ENCODE assay signal across 39 cellular contexts in genomic region chr1:117707371-117707770, GRCh38.
"Had no signal": no experiment of that assay in that cellular context is flagged by ENCODE, and none has a peak within 500 bp of the region (broad histone marks: within the 10 kb centered on the region; RNA-seq: fewer than 3 reads in every experiment).

No MANE protein-coding gene starts in this region.

- H3K27ac ChIP-seq: adrenal gland, ascending aorta, body of pancreas, brain microvascular endothelial cell, breast epithelium, cardiac muscle cell had no signal

- H3K9me3 ChIP-seq: adrenal gland, ascending aorta, body of pancreas had no signal

- H3K9me3 Mint-ChIP-seq: activated naive CD4-positive, alpha-beta T cell treated with anti-CD3 and anti-CD28 coated beads for 36 hours; activated naive CD8-positive, alpha-beta T cell treated with anti-CD3 and anti-CD28 coated beads for 36 hours; activated naive CD8-positive, alpha-beta T cell treated with anti-CD3 and anti-CD28 coated beads, Interleukin-2, amount 50 U/mL, for 24 hours; activated T-helper 1 cell treated with anti-CD3 and anti-CD28 coated beads, Interleukin-12 subunit alpha, Interleukin-12 subunit beta, Interleukin-2, Interleukin-4 antibody, amounts not matched to agents 30 ng/mL and 10 ng/mL and 1 ng/mL, durations not matched to agents 14 hours and 24 hours and 36 hours; central memory CD8-positive, alpha-beta T cell had no signal

- H3K36me3 ChIP-seq: adrenal gland, ascending aorta, brain microvascular endothelial cell, breast epithelium, cardiac muscle cell had no signal

- FAIRE-seq: astrocyte, bronchial epithelial cell, colon had no signal

- H3K4me1 ChIP-seq: adrenal gland, breast epithelium had no signal

- ATAC-seq: activated naive CD4-positive, alpha-beta T cell treated with anti-CD3 and anti-CD28 coated beads, Interleukin-2, amount 50 U/mL, for 72 hours; activated naive CD8-positive, alpha-beta T cell treated with anti-CD3 and anti-CD28 coated beads, Interleukin-2, amount 50 U/mL, for 24 hours; activated T-cell treated with anti-CD3 and anti-CD28 coated beads, Interleukin-2, amount 50 U/mL, for 4 hours; activated T-helper 17 cell treated with anti-CD3 and anti-CD28 coated beads, Interleukin-2, amount 50 U/mL, for 72 hours; body of pancreas had no signal

- H3K27me3 Mint-ChIP-seq: activated naive CD8-positive, alpha-beta T cell treated with anti-CD3 and anti-CD28 coated beads, Interleukin-2, amount 50 U/mL, for 24 hours had no signal

- H3K4me3 ChIP-seq: adrenal gland, ascending aorta, body of pancreas, breast epithelium, cardiac muscle cell had no signal

- H3K4me1 Mint-ChIP-seq: activated naive CD4-positive, alpha-beta T cell treated with anti-CD3 and anti-CD28 coated beads, Interleukin-2, amount 50 U/mL, for 24 hours; activated T-helper 17 cell treated with anti-CD3 and anti-CD28 coated beads, Interleukin-2, amount 50 U/mL, for 72 hours; brain; central memory CD8-positive, alpha-beta T cell had no signal

- H3K36me3 Mint-ChIP-seq: activated naive CD4-positive, alpha-beta T cell treated with anti-CD3 and anti-CD28 coated beads, Interleukin-2, amount 10 ng/mL, durations not matched to agents 7 days and 5 days; activated naive CD4-positive, alpha-beta T cell treated with anti-CD3 and anti-CD28 coated beads, Interleukin-2, amount 50 U/mL, for 72 hours; activated naive CD8-positive, alpha-beta T cell; activated naive CD8-positive, alpha-beta T cell treated with anti-CD3 and anti-CD28 coated beads for 36 hours; brain had no signal

- H3K27ac Mint-ChIP-seq: activated naive CD4-positive, alpha-beta T cell treated with anti-CD3 and anti-CD28 coated beads for 36 hours; activated naive CD4-positive, alpha-beta T cell treated with anti-CD3 and anti-CD28 coated beads, Interleukin-2, amount 10 ng/mL, durations not matched to agents 7 days and 5 days; activated naive CD4-positive, alpha-beta T cell treated with anti-CD3 and anti-CD28 coated beads, Interleukin-2, amount 50 U/mL, for 24 hours; activated naive CD4-positive, alpha-beta T cell treated with anti-CD3 and anti-CD28 coated beads, Interleukin-2, amount 50 U/mL, for 72 hours; activated naive CD8-positive, alpha-beta T cell; activated naive CD8-positive, alpha-beta T cell treated with anti-CD3 and anti-CD28 coated beads for 36 hours; activated naive CD8-positive, alpha-beta T cell treated with anti-CD3 and anti-CD28 coated beads, Interleukin-2, amount 10 ng/mL, durations not matched to agents 7 days and 5 days; activated naive CD8-positive, alpha-beta T cell treated with anti-CD3 and anti-CD28 coated beads, Interleukin-2, amount 50 U/mL, for 24 hours; activated T-helper 1 cell treated with anti-CD3 and anti-CD28 coated beads, Interleukin-12 subunit alpha, Interleukin-12 subunit beta, Interleukin-2, Interleukin-4 antibody, amounts not matched to agents 30 ng/mL and 10 ng/mL and 1 ng/mL, durations not matched to agents 14 hours and 24 hours and 36 hours; activated T-helper 17 cell treated with anti-CD3 and anti-CD28 coated beads, Interleukin-2, amount 50 U/mL, for 72 hours; activated T-helper 2 cell treated with anti-CD3 and anti-CD28 coated beads, Interferon-gamma antibody, Interleukin-2, Interleukin-4, amounts not matched to agents 10 μg/mL and 5 μg/mL and 100 μg/mL, durations not matched to agents 14 hours and 24 hours and 36 hours; brain had no signal

- H3K27me3 ChIP-seq: adrenal gland, ascending aorta, body of pancreas, brain microvascular endothelial cell, breast epithelium, cardiac muscle cell had no signal

- DNase-seq: activated effector memory CD4-positive, alpha-beta T cell treated with anti-CD3 and anti-CD28 coated beads, Interleukin-2, amount 50 U/mL, for 16 hours; activated effector memory CD4-positive, alpha-beta T cell treated with Interleukin-2 at 50 U/mL for 16 hours; activated gamma-delta T cell; activated gamma-delta T cell treated with Interleukin-2 at 50 U/mL for 16 hours; activated naive CD4-positive, alpha-beta T cell; activated naive CD4-positive, alpha-beta T cell treated with anti-CD3 and anti-CD28 coated beads for 36 hours; activated naive CD4-positive, alpha-beta T cell treated with anti-CD3 and anti-CD28 coated beads, Interleukin-2, amount 10 ng/mL, durations not matched to agents 7 days and 5 days; activated naive CD4-positive, alpha-beta T cell treated with anti-CD3 and anti-CD28 coated beads, Interleukin-2, amount 50 U/mL, for 16 hours; activated naive CD4-positive, alpha-beta T cell treated with Interleukin-2 at 50 U/mL for 16 hours; activated naive CD8-positive, alpha-beta T cell treated with anti-CD3 and anti-CD28 coated beads for 36 hours; activated naive CD8-positive, alpha-beta T cell treated with anti-CD3 and anti-CD28 coated beads, Interleukin-2, amount 10 ng/mL, durations not matched to agents 7 days and 5 days; activated naive CD8-positive, alpha-beta T cell treated with anti-CD3 and anti-CD28 coated beads, Interleukin-2, amount 50 U/mL, for 24 hours; activated T-cell treated with anti-CD3 and anti-CD28 coated beads, Interleukin-2, amount 50 U/mL, for 1 hour; activated T-cell treated with anti-CD3 and anti-CD28 coated beads, Interleukin-2, amount 50 U/mL, for 4 hours; activated T-cell treated with anti-CD3 and anti-CD28 coated beads, Interleukin-2, amount 50 U/mL, for 48 hours; adrenal gland; amniotic stem cell; amygdala; anterior cingulate cortex; aorta; body of pancreas; brain microvascular endothelial cell; caudate nucleus; central memory CD4-positive, alpha-beta T cell; cerebellar nuclear complex had no signal

- H3K4me3 Mint-ChIP-seq: activated naive CD4-positive, alpha-beta T cell treated with anti-CD3 and anti-CD28 coated beads for 36 hours; activated naive CD4-positive, alpha-beta T cell treated with anti-CD3 and anti-CD28 coated beads, Interleukin-2, amount 10 ng/mL, durations not matched to agents 7 days and 5 days; activated naive CD4-positive, alpha-beta T cell treated with anti-CD3 and anti-CD28 coated beads, Interleukin-2, amount 50 U/mL, for 24 hours; activated naive CD8-positive, alpha-beta T cell; activated naive CD8-positive, alpha-beta T cell treated with anti-CD3 and anti-CD28 coated beads for 36 hours; activated naive CD8-positive, alpha-beta T cell treated with anti-CD3 and anti-CD28 coated beads, Interleukin-2, amount 10 ng/mL, durations not matched to agents 7 days and 5 days; activated naive CD8-positive, alpha-beta T cell treated with anti-CD3 and anti-CD28 coated beads, Interleukin-2, amount 50 U/mL, for 24 hours; activated T-cell treated with anti-CD3 and anti-CD28 coated beads, Interleukin-2, amount 50 U/mL, for 4 hours; activated T-helper 1 cell treated with anti-CD3 and anti-CD28 coated beads, Interleukin-12 subunit alpha, Interleukin-12 subunit beta, Interleukin-2, Interleukin-4 antibody, amounts not matched to agents 30 ng/mL and 10 ng/mL and 1 ng/mL, durations not matched to agents 14 hours and 24 hours and 36 hours; activated T-helper 17 cell treated with anti-CD3 and anti-CD28 coated beads, Interleukin-2, amount 50 U/mL, for 72 hours; brain; central memory CD8-positive, alpha-beta T cell had no signal
